Comparison of ENCODE assay signal across 15 cellular contexts in genomic region chr1:54652172-54652571, GRCh38. TPM values are rescaled to one million over a fixed set of nuclear protein-coding genes. Genes with fewer than 3 reads are reported as not detected.
"Had no signal": no experiment of that assay in that cellular context is flagged by ENCODE, and none has a peak within 500 bp of the region (broad histone marks: within the 10 kb centered on the region; RNA-seq: fewer than 3 reads in every experiment).

No MANE protein-coding gene starts in this region.

- H3K27ac ChIP-seq: dorsolateral prefrontal cortex, right atrium auricular region, thyroid gland, VCaP had no signal

- H3K36me3 ChIP-seq: right atrium auricular region, thyroid gland had no signal

- H3K27me3 ChIP-seq: dorsolateral prefrontal cortex, right atrium auricular region, thyroid gland had no signal

- H3K9me3 ChIP-seq: right atrium auricular region, thyroid gland had no signal

- ATAC-seq: activated T-cell treated with anti-CD3 and anti-CD28 coated beads, Interleukin-2, amount 50 U/mL, for 72 hours; naive thymus-derived CD8-positive, alpha-beta T cell; stimulated activated effector memory CD8-positive, alpha-beta T cell treated with anti-CD3 and anti-CD28 coated beads, Interleukin-12 subunit alpha, Interleukin-12 subunit beta, amount 100 ng/mL, for 72 hours had no signal

- H3K4me1 ChIP-seq: right atrium auricular region, thyroid gland had no signal

- DNase-seq: activated CD4-positive, alpha-beta memory T cell treated with anti-CD3 and anti-CD28 coated beads, Interleukin-2, amount 10 ng/mL, durations not matched to agents 7 days and 5 days; activated naive CD8-positive, alpha-beta T cell treated with anti-CD3 and anti-CD28 coated beads, Interleukin-2, amount 10 ng/mL, durations not matched to agents 7 days and 5 days; activated T-cell treated with anti-CD3 and anti-CD28 coated beads, Interleukin-2, amount 50 U/mL, for 72 hours; dorsolateral prefrontal cortex; mammary epithelial cell; naive thymus-derived CD8-positive, alpha-beta T cell had no signal

- H3K4me3 ChIP-seq: dorsolateral prefrontal cortex, right atrium auricular region, thyroid gland had no signal

RNA-seq across cellular contexts. Expression of gene MROH7, which starts 10.6 kb away (rescaled TPM):
- total RNA-seq: glomerular endothelial cell had no signal
- polyA plus RNA-seq: mammary epithelial cell; naive thymus-derived CD8-positive, alpha-beta T cell had no signal

RNA-seq across cellular contexts. Expression of gene FAM151A, which starts 28.8 kb away (rescaled TPM):
- total RNA-seq: activated CD4-positive, alpha-beta memory T cell treated with anti-CD3 and anti-CD28 coated beads, Interleukin-2, amount 10 ng/mL, durations not matched to agents 7 days and 5 days; activated naive CD8-positive, alpha-beta T cell treated with anti-CD3 and anti-CD28 coated beads, Interleukin-2, amount 10 ng/mL, durations not matched to agents 7 days and 5 days; activated T-cell treated with anti-CD3 and anti-CD28 coated beads, Interleukin-2, amount 50 U/mL, for 72 hours; aorta; bronchial epithelial cell; dorsolateral prefrontal cortex; glomerular endothelial cell; mononuclear cell; naive thymus-derived CD8-positive, alpha-beta T cell; posterior vena cava; thyroid gland had no signal
- polyA plus RNA-seq: naive thymus-derived CD8-positive, alpha-beta T cell had no signal
